8 cellular contexts compared by ENCODE assay signal in genomic region chr2:96538487-96539214, GRCh38. TPM values are rescaled to one million over a fixed set of nuclear protein-coding genes. Genes with fewer than 3 reads are reported as not detected.
DNase-seq lines count a peak whose midpoint lies in the region; ATAC-seq and TF ChIP-seq lines count a peak whose summit lies in the region.

No MANE protein-coding gene starts in this region.

- no peaks in the 10 kb centered on the region for H3K36me3 ChIP-seq in colonic mucosa

- intact Hi-C loops in colonic mucosa (cut with DNase I), result no loop called here

- peak overlapping the region; percentile 95 for H3K27ac ChIP-seq in colonic mucosa

- no peaks in the 10 kb centered on the region for H3K9me3 ChIP-seq in colonic mucosa

- peak overlapping the region; percentile 74 for H3K4me3 ChIP-seq in colonic mucosa

- no peaks in the 10 kb centered on the region for H3K27me3 ChIP-seq in colonic mucosa

- no peak for TF ChIP-seq CTCF in colonic mucosa (IDR thresholded peaks at IDR 0.05)

- TF ChIP-seq POLR2A in GM18526 (IDR thresholded peaks at IDR 0.05; ENCODE audit: extremely low read depth, insufficient read length), result peak; percentile 27

- no peak for ATAC-seq in GM18873 (IDR thresholded peaks at IDR 0.05; ENCODE audit: low FRiP score, unreplicated experiment)

- H3K9ac ChIP-seq in colonic mucosa (ENCODE audit: low read depth in 2 of 2, low read length in 2 of 2), result peak overlapping the region; percentile 74 to 86

- peak; percentile 94 for DNase-seq in activated CD4-positive, alpha-beta T cell treated with anti-CD3 and anti-CD28 coated beads for 48 hours
- DNase-seq in colonic mucosa (peak; percentile 76), lung microvascular endothelial cell (ENCODE audit: low read depth in 2 of 2) (peak; percentile 72 to 84), A172 (ENCODE audit: low spot score) (no peak), NCI-H1930 (lab: John Stamatoyannopoulos, UW) (no peak)
- peak; percentile 84 for DNase-seq in stimulated activated CD8-positive, alpha-beta memory T cell treated with anti-CD3 and anti-CD28 coated beads, Interleukin-12 subunit alpha, Interleukin-12 subunit beta, amount 100 ng/mL, for 1 hour (ENCODE audit: low read depth)

- peaks cover 13% of the 10 kb centered on the region for H3K4me1 ChIP-seq in colonic mucosa

RNA-seq across cellular contexts. Expression of gene ARID5A, which starts 2.1 kb away (rescaled TPM):
- total RNA-seq in colonic mucosa (10 to 100 TPM in 1 of 2 donors, 1 to 10 TPM in 1; 6.9 to 16.4 TPM), lung microvascular endothelial cell (8.5 and 9.7 TPM in 2 replicates)
- 6.9 and 11.2 TPM in 2 replicates for total RNA-seq in A172 (2014; rRNA removed; shearing (Covaris generic))

RNA-seq across cellular contexts. Expression of gene NEURL3, which starts 33.5 kb away (rescaled TPM):
- total RNA-seq in colonic mucosa, result 1 to 10 TPM; 2.5 to 2.6 TPM
- total RNA-seq in lung microvascular endothelial cell, result under 0.01 and 0.20 TPM in 2 replicates
- 0.45 and 0.93 TPM in 2 replicates for total RNA-seq in A172 (2014; rRNA removed; shearing (Covaris generic))

Comparison
In these comparisons a context has a peak if more than half of its experiments do, and no peak if none do; other contexts are left out.
1. DNase-seq: peak in activated CD4-positive, alpha-beta T cell treated with anti-CD3 and anti-CD28 coated beads for 48 hours (single experiment), colonic mucosa (single experiment), lung microvascular endothelial cell (2 of 2) and stimulated activated CD8-positive, alpha-beta memory T cell treated with anti-CD3 and anti-CD28 coated beads, Interleukin-12 subunit alpha, Interleukin-12 subunit beta, amount 100 ng/mL, for 1 hour (single experiment); none in A172 (single experiment) and NCI-H1930 (0 of 2).